Comparison of ENCODE assay signal across 8 cellular contexts in genomic region chr11:86818466-86819282, GRCh38.
DNase-seq lines count a peak whose midpoint lies in the region; ATAC-seq and TF ChIP-seq lines count a peak whose summit lies in the region.

No MANE protein-coding gene starts in this region.

- no peak overlapping the region for H3K4me3 Mint-ChIP-seq in nephron progenitor cell

- H3K36me3 Mint-ChIP-seq in nephron progenitor cell (ENCODE audit: low read depth): peaks cover 16% of the 10 kb centered on the region

- TF ChIP-seq CTCF in NB4 (IDR thresholded peaks at IDR 0.05; ENCODE audit: low read depth, low read length) (peak; percentile 46), nephron progenitor cell (IDR thresholded peaks at IDR 0.05) (peak; percentile 70)

- H3K4me3 ChIP-seq in NB4 (ENCODE audit: low read depth, low read length): no peak overlapping the region

- no peaks in the 10 kb centered on the region for H3K27me3 Mint-ChIP-seq in nephron progenitor cell (ENCODE audit: low read depth, poor library complexity)

- no peak overlapping the region for H3K27ac Mint-ChIP-seq in nephron progenitor cell

- TF ChIP-seq POLR2A in NB4 (IDR thresholded peaks at IDR 0.05; ENCODE audit: extremely low read depth, insufficient read length): no peak
- TF ChIP-seq POLR2A in erythroblast (IDR thresholded peaks at IDR 0.05; ENCODE audit: low read length): no peak

- ATAC-seq in GM19035 (IDR thresholded peaks at IDR 0.05; ENCODE audit: unreplicated experiment) (peak; percentile 74), HG03045 (IDR thresholded peaks at IDR 0.05; ENCODE audit: unreplicated experiment) (no peak)

- DNase-seq in AG20443 (ENCODE audit: low spot score): peak; percentile 67
- DNase-seq in NB4 (ENCODE audit: low read depth): peak; percentile 70
- DNase-seq in SHP77 (lab: John Stamatoyannopoulos, UW): peak; percentile 24 to 48
- DNase-seq in erythroblast (lab: John Stamatoyannopoulos, UW): peak; percentile 54 to 71
- no peak for DNase-seq in nephron progenitor cell
- no peak for DNase-seq in UCSD-AML1 (lab: John Stamatoyannopoulos, UW; ENCODE audit: unreplicated experiment)

- peaks cover 62% of the 10 kb centered on the region for H3K4me1 Mint-ChIP-seq in nephron progenitor cell

- H3K9me3 Mint-ChIP-seq in nephron progenitor cell: peaks cover 18% of the 10 kb centered on the region

Comparison
In these comparisons a context has a peak if more than half of its experiments do, and no peak if none do; other contexts are left out.
1. DNase-seq: peak in AG20443 (single experiment), NB4 (single experiment), SHP77 (2 of 2) and erythroblast (2 of 2); none in nephron progenitor cell (single experiment) and UCSD-AML1 (single experiment).